7 cellular contexts compared by ENCODE assay signal in the genomic region with DNA sequence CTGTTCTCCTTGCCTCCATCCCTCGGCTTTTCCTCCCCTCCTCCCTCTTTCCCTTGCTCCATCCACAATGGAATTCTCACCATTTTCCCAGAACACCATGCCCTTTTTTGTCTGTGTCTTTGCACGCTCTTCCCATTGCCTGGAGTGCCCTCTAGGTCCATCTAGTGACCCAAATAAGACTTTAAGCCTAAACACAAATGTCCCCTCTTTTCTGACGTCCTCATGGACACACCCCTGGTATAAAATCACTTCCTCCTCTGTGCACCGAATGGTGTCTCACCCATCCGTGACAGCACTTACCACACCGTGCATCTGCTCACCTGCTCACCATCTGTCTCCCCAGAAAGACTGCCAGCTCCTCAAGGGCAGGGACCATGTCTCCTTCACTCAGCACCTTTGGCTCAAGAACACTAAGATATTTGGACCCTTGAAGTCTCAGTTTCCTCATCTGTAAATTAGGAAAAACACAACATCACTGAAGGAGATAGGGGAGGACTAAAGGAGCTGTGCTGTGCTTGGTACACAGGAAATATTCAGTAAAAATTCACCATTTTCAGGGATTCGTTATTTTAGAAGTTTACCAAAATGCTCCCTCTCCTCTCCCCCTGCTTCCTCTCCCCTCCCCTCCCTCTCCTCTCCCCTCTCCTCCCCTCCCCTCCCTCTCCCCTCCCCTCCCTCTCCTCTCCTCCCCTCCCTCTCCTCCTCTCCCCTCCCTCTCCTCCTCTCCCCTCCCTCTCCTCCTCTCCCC. TPM values are rescaled to one million over a fixed set of nuclear protein-coding genes. Genes with fewer than 3 reads are reported as not detected.
DNase-seq lines count a peak whose midpoint lies in the region; FAIRE-seq and TF ChIP-seq lines count a peak whose summit lies in the region.

No MANE protein-coding gene starts in this region.

- no peak overlapping the region for H2AFZ ChIP-seq in trophoblast cell (ENCODE audit: insufficient read depth, low read length, poor library complexity)

- H2AK5ac ChIP-seq in trophoblast cell (ENCODE audit: low read length): no peak overlapping the region

- no peak overlapping the region for H2BK12ac ChIP-seq in trophoblast cell (ENCODE audit: low read length)

- H3K18ac ChIP-seq in trophoblast cell (ENCODE audit: low read length): no peak overlapping the region

- H3K4me2 ChIP-seq in trophoblast cell (ENCODE audit: low read length): no peak overlapping the region

- WGBS in trophoblast cell (ENCODE audit: extremely low coverage, insufficient coverage, insufficient read length): no CpG with 5 or more reads among the region's 7 CpGs

- H3K27me3 ChIP-seq in brain microvascular endothelial cell (replicated peaks) (no peaks in the 10 kb centered on the region), trophoblast cell (ENCODE audit: insufficient read depth, low read length) (no peaks in the 10 kb centered on the region)

- H2BK120ac ChIP-seq in trophoblast cell (ENCODE audit: insufficient read depth, low read length, poor library complexity): no peak overlapping the region

- H3K23ac ChIP-seq in trophoblast cell (ENCODE audit: low read length): no peak overlapping the region

- no peaks in the 10 kb centered on the region for H3K36me3 Mint-ChIP-seq in progenitor cell of endocrine pancreas (ENCODE audit: insufficient read depth)

- no peaks in the 10 kb centered on the region for H3K79me1 ChIP-seq in trophoblast cell (ENCODE audit: low read length)

- in situ Hi-C loops in brain microvascular endothelial cell (cut with HindIII; ENCODE audit: low pct_ligation_motif_present, low sequenced_read_pairs): no loop called here

- no peak overlapping the region for H3K27ac ChIP-seq in brain microvascular endothelial cell
- H3K27ac ChIP-seq in trophoblast cell (ENCODE audit: low read depth, low read length): no peak overlapping the region

- TF ChIP-seq CTCF in brain microvascular endothelial cell (IDR thresholded peaks at IDR 0.05; ENCODE audit: low read depth, low read length, missing control alignments) (peak; percentile 40), progenitor cell of endocrine pancreas (IDR thresholded peaks at IDR 0.05; ENCODE audit: unreplicated experiment) (peak; percentile 10)

- H3K27me3 Mint-ChIP-seq in progenitor cell of endocrine pancreas: peaks cover 71% of the 10 kb centered on the region

- FAIRE-seq in GM18507 (lab: Jason Lieb, UNC): peak; percentile 69

- H3K4ac ChIP-seq in trophoblast cell (ENCODE audit: low read depth, low read length): no peak overlapping the region

- no peaks in the 10 kb centered on the region for H3K9me3 ChIP-seq in trophoblast cell (ENCODE audit: insufficient read depth, low read depth, low read length)

- no peak overlapping the region for H3K14ac ChIP-seq in trophoblast cell (ENCODE audit: low read length)

- H3K9ac ChIP-seq in trophoblast cell (ENCODE audit: low read length): no peak overlapping the region

- H3K79me2 ChIP-seq in trophoblast cell (ENCODE audit: control insufficient read depth, insufficient read depth, low read length, poor library complexity): no peaks in the 10 kb centered on the region

- H3K36me3 ChIP-seq in brain microvascular endothelial cell (replicated peaks) (no peaks in the 10 kb centered on the region), trophoblast cell (ENCODE audit: control insufficient read depth in 1 of 2, insufficient read depth in 2 of 2, low read length in 2 of 2) (no peaks in the 10 kb centered on the region)

- no peak overlapping the region for H4K12ac ChIP-seq in trophoblast cell (ENCODE audit: low read depth, low read length)

- no peak overlapping the region for H3K4me3 ChIP-seq in brain microvascular endothelial cell (ENCODE audit: low read depth, low read length)
- no peak overlapping the region for H3K4me3 ChIP-seq in trophoblast cell (ENCODE audit: low read depth, low read length)

- no peak overlapping the region for H3K27ac Mint-ChIP-seq in progenitor cell of endocrine pancreas

- H3K4me3 Mint-ChIP-seq in progenitor cell of endocrine pancreas (ENCODE audit: low read depth): no peak overlapping the region

- no peak overlapping the region for H4K8ac ChIP-seq in trophoblast cell (ENCODE audit: low read depth, low read length)

- no peak overlapping the region for H2BK5ac ChIP-seq in trophoblast cell (ENCODE audit: low read depth, low read length, poor library complexity)

- DNase-seq in GM18507 (ENCODE audit: extremely low spot score, insufficient read length, low read depth): peak; percentile 32
- DNase-seq in NCI-H146 treated with DMSO at 0.1 percent for 48 hours (lab: John Stamatoyannopoulos, UW; ENCODE audit: unreplicated experiment): peak; percentile 38
- DNase-seq in brain microvascular endothelial cell: no peak
- no peak for DNase-seq in progenitor cell of endocrine pancreas (ENCODE audit: low spot score, unreplicated experiment)
- no peak for DNase-seq in activated CD8-positive, alpha-beta memory T cell treated with anti-CD3 and anti-CD28 coated beads, Interleukin-2, amount 50 U/mL, for 48 hours
- DNase-seq in NK-92 (lab: John Stamatoyannopoulos, UW; ENCODE audit: unreplicated experiment): no peak
- DNase-seq in trophoblast cell: no peak

- H3K4me1 ChIP-seq in trophoblast cell (ENCODE audit: control insufficient read depth in 1 of 2, insufficient read depth in 2 of 2, low read length in 2 of 2): no peaks in the 10 kb centered on the region

- H4K91ac ChIP-seq in trophoblast cell (ENCODE audit: low read depth, low read length): no peak overlapping the region

- peaks cover 7% of the 10 kb centered on the region for H3K4me1 Mint-ChIP-seq in progenitor cell of endocrine pancreas (ENCODE audit: low read depth)

- H3K9me3 Mint-ChIP-seq in progenitor cell of endocrine pancreas (ENCODE audit: low read depth): no peaks in the 10 kb centered on the region

RNA-seq across cellular contexts. Expression of a gene that starts 23.7 kb away (rescaled TPM):
- 21.7 and 21.9 TPM in 2 replicates for total RNA-seq in progenitor cell of endocrine pancreas
- polyA plus RNA-seq in trophoblast cell (2013): 11.5 and 11.9 TPM in 2 replicates

RNA-seq across cellular contexts. Expression of a gene that starts 30.5 kb away (rescaled TPM):
- not detected in 2 replicates for total RNA-seq in progenitor cell of endocrine pancreas
- 0.03 and 0.04 TPM in 2 replicates for polyA plus RNA-seq in trophoblast cell (2013)

RNA-seq across cellular contexts. Expression of a gene that starts 47.5 kb away (rescaled TPM):
- total RNA-seq in progenitor cell of endocrine pancreas: 61.0 and 62.7 TPM in 2 replicates
- 32.3 and 34.4 TPM in 2 replicates for polyA plus RNA-seq in trophoblast cell (2013)

Comparison
In these comparisons a context has a peak if more than half of its experiments do, and no peak if none do; other contexts are left out.
1. DNase-seq: peak in GM18507 (single experiment) and NCI-H146 treated with DMSO at 0.1 percent for 48 hours (single experiment); none in brain microvascular endothelial cell (single experiment), progenitor cell of endocrine pancreas (single experiment), activated CD8-positive, alpha-beta memory T cell treated with anti-CD3 and anti-CD28 coated beads, Interleukin-2, amount 50 U/mL, for 48 hours (single experiment), NK-92 (single experiment) and trophoblast cell (0 of 2).